ENCODE assay signal across 8 cellular contexts in genomic region chr17:21039839-21040575, GRCh38. TPM values are rescaled to one million over a fixed set of nuclear protein-coding genes. Genes with fewer than 3 reads are reported as not detected.
DNase-seq lines count a peak whose midpoint lies in the region; ATAC-seq and TF ChIP-seq lines count a peak whose summit lies in the region.

No MANE protein-coding gene starts in this region.

- H3K27me3 ChIP-seq in endocrine pancreas (ENCODE audit: control insufficient read depth, insufficient read depth, low read length) (no peaks in the 10 kb centered on the region), neural cell (ENCODE audit: insufficient read depth, low read depth, low read length) (no peaks in the 10 kb centered on the region)

- peak overlapping the region; percentile 96 for H3K4me3 ChIP-seq in GM08714 (ENCODE audit: low read length)
- peak overlapping the region; percentile 94 for H3K4me3 ChIP-seq in WI38 (ENCODE audit: low read depth, low read length)
- H3K4me3 ChIP-seq in endocrine pancreas (ENCODE audit: control insufficient read depth, insufficient read depth, low read length) = peak overlapping the region; percentile 82
- peak overlapping the region; percentile 96 for H3K4me3 ChIP-seq in neural cell (ENCODE audit: low read length)

- H3K9me2 ChIP-seq in neural cell (ENCODE audit: insufficient read depth, low read length) = no peaks in the 10 kb centered on the region

- peaks cover 10% of the 10 kb centered on the region for H3K4me1 ChIP-seq in endocrine pancreas (ENCODE audit: control insufficient read depth, insufficient read depth, low read length)

- peaks cover 73% of the 10 kb centered on the region for H3K79me2 ChIP-seq in neural cell (replicated peaks; ENCODE audit: insufficient read depth, low read length)

- H4K20me1 ChIP-seq in neural cell (ENCODE audit: insufficient read depth) = peaks cover 65% of the 10 kb centered on the region

- peaks cover 8% of the 10 kb centered on the region for H3F3A ChIP-seq in neural cell (ENCODE audit: insufficient read depth, low read length, poor library complexity, severe bottlenecking)

- H3K4me2 ChIP-seq in neural cell (ENCODE audit: low read length) = peak overlapping the region; percentile 92

- no peak overlapping the region for H2AFZ ChIP-seq in neural cell (ENCODE audit: low read depth, low read length)

- H3K36me3 ChIP-seq in endocrine pancreas (ENCODE audit: control insufficient read depth, insufficient read depth, low read length) = no peaks in the 10 kb centered on the region
- H3K36me3 ChIP-seq in neural cell (ENCODE audit: insufficient read depth, low read length) = peaks cover 6% of the 10 kb centered on the region

- ATAC-seq in GM21576 (IDR thresholded peaks at IDR 0.05; ENCODE audit: unreplicated experiment) = no peak
- ATAC-seq in GM18861 (IDR thresholded peaks at IDR 0.05; ENCODE audit: unreplicated experiment) = no peak

- TF ChIP-seq EP300 in neural cell (conservative IDR thresholded peaks at IDR 0.05; ENCODE audit: poor library complexity, severe bottlenecking) = no peak

- no peak overlapping the region for H3K27ac ChIP-seq in neural cell (ENCODE audit: low read length)

- no peak; the same call in 1 of the 2 replicates for TF ChIP-seq CTCF in WI38 (IDR thresholded peaks at IDR 0.05; ENCODE audit: low read depth, low read length)
- peak; percentile 64 for TF ChIP-seq CTCF in neural cell (IDR thresholded peaks at IDR 0.05; ENCODE audit: poor library complexity, severe bottlenecking)

- DNase-seq in NAMALWA (ENCODE audit: low spot score) (peak; percentile 54), GM19240 (ENCODE audit: insufficient read length, low spot score) (no peak)

- H3K9me3 ChIP-seq in endocrine pancreas (ENCODE audit: control insufficient read depth, low read length) (no peaks in the 10 kb centered on the region), neural cell (ENCODE audit: low read length) (no peaks in the 10 kb centered on the region)

- H3K9ac ChIP-seq in endocrine pancreas (ENCODE audit: control insufficient read depth, insufficient read depth, low read length) (no peak overlapping the region), neural cell (ENCODE audit: low read length) (peak overlapping the region; percentile 100)

- peak; percentile 63 for TF ChIP-seq RAD21 in neural cell (conservative IDR thresholded peaks at IDR 0.05)

TF ChIP-seq in neural cell, 6 proteins besides CTCF, POLR2A, EP300 and RAD21:
- TF ChIP-seq MXI1 (conservative IDR thresholded peaks at IDR 0.05; ENCODE audit: poor library complexity, severe bottlenecking) (no peak), SMC3 (conservative IDR thresholded peaks at IDR 0.05; ENCODE audit: poor library complexity) (peak; percentile 53), REST (IDR thresholded peaks at IDR 0.05; ENCODE audit: borderline replicate concordance) (no peak), TAF1 (IDR thresholded peaks at IDR 0.05; ENCODE audit: low read depth) (no peak)

RNA-seq across cellular contexts. Expression of gene USP22, which starts 2.8 kb away (rescaled TPM):
- 269 and 274 TPM in 2 replicates for polyA plus RNA-seq in neural cell
- 638 and 676 TPM in 2 replicates for polyA minus RNA-seq in neural cell
